In the genomic region with DNA sequence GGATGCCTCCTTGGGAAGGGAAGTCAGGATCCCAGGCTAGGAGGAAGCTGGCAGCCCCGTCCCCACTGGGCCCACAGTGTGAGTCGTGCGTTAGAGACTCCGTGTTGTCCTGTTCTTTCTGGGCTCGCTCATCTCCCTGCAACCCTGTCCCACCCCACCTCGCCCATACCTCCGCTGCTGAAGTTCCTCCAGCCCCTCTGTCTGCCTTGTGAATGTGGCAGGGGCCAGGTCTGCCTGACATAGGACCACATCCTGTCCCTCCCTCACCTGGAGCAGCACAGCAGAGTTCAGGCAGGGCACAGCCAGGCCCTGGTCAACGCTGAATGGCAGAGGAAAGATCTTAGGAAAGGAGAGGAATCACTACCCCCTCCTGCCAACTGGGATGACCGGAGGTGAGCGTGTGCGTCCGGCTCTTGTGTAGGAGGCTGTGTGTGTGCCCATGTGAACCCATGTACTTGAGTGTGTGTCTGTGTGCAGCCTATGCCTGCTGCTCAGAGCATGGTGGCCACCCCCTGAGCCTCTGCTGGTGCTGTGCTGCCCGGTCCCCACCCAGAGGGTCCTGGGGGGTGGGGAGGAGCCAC, we compare ENCODE assay signal across 23 cellular contexts. TPM values are rescaled to one million over a fixed set of nuclear protein-coding genes. Genes with fewer than 3 reads are reported as not detected.
"Had no signal": no experiment of that assay in that cellular context is flagged by ENCODE, and none has a peak within 500 bp of the region (broad histone marks: within the 10 kb centered on the region; RNA-seq: fewer than 3 reads in every experiment).

No MANE protein-coding gene starts in this region.

- H3K36me3 ChIP-seq: esophagus squamous epithelium, right lobe of liver had no signal

- H3K27me3 Mint-ChIP-seq: stimulated activated naive B cell treated with anti-CD40 and anti-IgM and Interleukin-4, amounts not matched to agents 10 μg/mL and 1 μg/mL and 100 μg/mL, for 72 hours had no signal

- H3K27ac Mint-ChIP-seq: mesothelial cell of epicardium; nephron; stimulated activated naive B cell treated with anti-CD40 and anti-IgM and Interleukin-4, amounts not matched to agents 10 μg/mL and 1 μg/mL and 100 μg/mL, for 72 hours had no signal

- H3K4me3 Mint-ChIP-seq: mesothelial cell of epicardium; nephron; stimulated activated naive B cell treated with anti-CD40 and anti-IgM and Interleukin-4, amounts not matched to agents 10 μg/mL and 1 μg/mL and 100 μg/mL, for 72 hours had no signal

- H3K4me3 ChIP-seq: esophagus squamous epithelium, hepatocyte, psoas muscle, right lobe of liver had no signal

- ATAC-seq: psoas muscle had no signal

- H3K9me3 Mint-ChIP-seq: stimulated activated naive B cell treated with anti-CD40 and anti-IgM and Interleukin-4, amounts not matched to agents 10 μg/mL and 1 μg/mL and 100 μg/mL, for 72 hours had no signal

- H3K27me3 ChIP-seq: esophagus squamous epithelium, hepatocyte, right lobe of liver had no signal

- DNase-seq: central memory CD4-positive, alpha-beta T cell; effector memory CD4-positive, alpha-beta T cell; esophagus squamous epithelium; foreskin fibroblast; kidney glomerular epithelial cell; mammary epithelial cell; psoas muscle; retina; right lobe of liver; stimulated activated CD4-positive, alpha-beta T cell treated with anti-CD3 and anti-CD28 coated beads, Interleukin-2, amount 100 ng/mL, for 24 hours; stimulated activated CD4-positive, alpha-beta T cell treated with anti-CD3 and anti-CD28 coated beads, Interleukin-4, amount 100 ng/mL, for 4 hours; stimulated activated naive B cell treated with anti-CD40 and anti-IgM and Interleukin-4, amounts not matched to agents 10 μg/mL and 1 μg/mL and 100 μg/mL, for 72 hours; trophoblast cell had no signal

- H3K36me3 Mint-ChIP-seq: stimulated activated naive B cell treated with anti-CD40 and anti-IgM and Interleukin-4, amounts not matched to agents 10 μg/mL and 1 μg/mL and 100 μg/mL, for 72 hours had no signal

- H3K4me1 Mint-ChIP-seq: mesothelial cell of epicardium; nephron; stimulated activated naive B cell treated with anti-CD40 and anti-IgM and Interleukin-4, amounts not matched to agents 10 μg/mL and 1 μg/mL and 100 μg/mL, for 72 hours had no signal

- H3K9me3 ChIP-seq: esophagus squamous epithelium, psoas muscle, right lobe of liver had no signal

- H3K4me1 ChIP-seq: esophagus squamous epithelium, psoas muscle, right lobe of liver had no signal

- H3K27ac ChIP-seq: epithelial cell of prostate, esophagus squamous epithelium, hepatocyte, psoas muscle, right lobe of liver had no signal

RNA-seq across cellular contexts. Expression of gene KCNJ18, which starts 12.8 kb away (rescaled TPM):
- total RNA-seq: chondrocyte, hepatocyte, liver, mammary epithelial cell, mesothelial cell of epicardium, mucosa of gallbladder, myocyte, omental fat pad, psoas muscle, right lobe of liver, skeletal muscle tissue had no signal
- polyA plus RNA-seq: hepatocyte, liver, mammary epithelial cell had no signal
